Comparison of ENCODE assay signal across 10 cellular contexts in genomic region chr7:142481548-142481947, GRCh38.
DNase-seq lines count a peak whose midpoint lies in the region; ATAC-seq and TF ChIP-seq lines count a peak whose summit lies in the region.
"Had no signal": no experiment of that assay in that cellular context is flagged by ENCODE, and none has a peak within 500 bp of the region (broad histone marks: within the 10 kb centered on the region; RNA-seq: fewer than 3 reads in every experiment).

No MANE protein-coding gene starts in this region.

- H3K4me1 ChIP-seq in parathyroid adenoma: peaks cover 36% of the 10 kb centered on the region

- no peak for DNase-seq in Right ventricle myocardium inferior (ENCODE audit: missing footprints)
- DNase-seq in cardiac septum (ENCODE audit: low spot score): no peak
- peak; percentile 27 for DNase-seq in NB4 (ENCODE audit: low read depth)
- peak; percentile 13 for DNase-seq in cerebellar cortex (ENCODE audit: low spot score)
- no peak for DNase-seq in GM10248 (ENCODE audit: extremely low spot score)
- DNase-seq: CD8-positive, alpha-beta memory T cell; NCI-H146 had no signal

- TF ChIP-seq POLR2A in NB4 (IDR thresholded peaks at IDR 0.05; ENCODE audit: extremely low read depth, insufficient read length): no peak

- intact Hi-C loops in Right ventricle myocardium inferior (cut with DNase I) (no loop called here), cardiac septum (cut with DNase I) (no loop called here)

- POLR2A ChIA-PET in GM10248 (lab: Yijun Ruan, JAX): no interaction called here

- H3K27me3 ChIP-seq in parathyroid adenoma (ENCODE audit: control insufficient read depth, insufficient read depth, low read length): no peaks in the 10 kb centered on the region

- H3K36me3 ChIP-seq in parathyroid adenoma (ENCODE audit: control insufficient read depth, insufficient read depth, low read length): no peaks in the 10 kb centered on the region

- no peak overlapping the region for H3K9ac ChIP-seq in parathyroid adenoma

- no peaks in the 10 kb centered on the region for H3K9me3 ChIP-seq in parathyroid adenoma (ENCODE audit: control insufficient read depth, low read length)

- CTCF ChIA-PET in GM10248 (lab: Yijun Ruan, JAX): interaction anchor here (1.1 to 13.1 kb wide), 10 partner anchors 11 to 95 kb away, joined by 3 to 158 read pairs (median 6); no protein-coding TSS in a partner anchor

- H3K4me2 ChIP-seq in parathyroid adenoma (ENCODE audit: low read length): no peak overlapping the region

- H2AFZ ChIP-seq in parathyroid adenoma: no peak overlapping the region

- H3K79me2 ChIP-seq in parathyroid adenoma: no peaks in the 10 kb centered on the region

- TF ChIP-seq CTCF in NB4 (IDR thresholded peaks at IDR 0.05; ENCODE audit: low read depth, low read length): peak; percentile 25
- peak; percentile 33 for TF ChIP-seq CTCF in parathyroid adenoma (IDR thresholded peaks at IDR 0.05)
- no peak for TF ChIP-seq CTCF in GM10248 (IDR thresholded peaks at IDR 0.05; ENCODE audit: control extremely low read depth, extremely low read depth, low read depth, missing control alignments)

- peak; percentile 29 for ATAC-seq in Right ventricle myocardium inferior
- no peak for ATAC-seq in GM21528 (IDR thresholded peaks at IDR 0.05; ENCODE audit: low FRiP score, unreplicated experiment)
- no peak for ATAC-seq in HG03432 (IDR thresholded peaks at IDR 0.05; ENCODE audit: unreplicated experiment)

- no peak overlapping the region for H3K4me3 ChIP-seq in NB4 (ENCODE audit: low read depth, low read length)
- no peak overlapping the region for H3K4me3 ChIP-seq in parathyroid adenoma (ENCODE audit: low read depth, low read length)

- no peak overlapping the region for H3K27ac ChIP-seq in parathyroid adenoma

Comparison
In these comparisons a context has a peak if more than half of its experiments do, and no peak if none do; other contexts are left out.
1. DNase-seq: peak in NB4 (single experiment) and cerebellar cortex (single experiment); none in Right ventricle myocardium inferior (single experiment), cardiac septum (single experiment) and GM10248 (single experiment).